Comparison of ENCODE assay signal across 1 cellular context in the genomic region with DNA sequence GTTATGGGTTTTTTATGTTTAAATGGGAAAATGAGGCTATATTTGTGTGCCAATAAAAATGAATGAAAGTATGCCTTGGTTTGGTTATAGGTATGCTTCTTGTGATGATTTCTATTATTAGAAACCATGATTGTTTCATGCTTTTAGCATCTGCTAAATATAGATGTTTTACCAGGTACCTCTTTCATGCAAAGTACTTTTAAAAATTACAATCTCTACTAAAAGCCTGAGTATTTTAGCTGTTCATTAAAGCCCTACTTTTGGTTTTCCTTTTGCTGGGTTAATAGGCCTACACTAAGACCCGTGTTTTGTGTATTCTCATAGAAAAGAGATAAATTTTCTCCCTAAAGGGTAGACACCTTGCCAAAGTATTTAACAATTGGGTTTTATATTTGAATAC.
TF ChIP-seq lines count a peak whose summit lies in the region.

No MANE protein-coding gene starts in this region.

TF ChIP-seq in WTC11, 78 proteins besides CTCF, POLR2A, EP300 and RAD21 (continued from another document):
- TF ChIP-seq, protein P1, sequence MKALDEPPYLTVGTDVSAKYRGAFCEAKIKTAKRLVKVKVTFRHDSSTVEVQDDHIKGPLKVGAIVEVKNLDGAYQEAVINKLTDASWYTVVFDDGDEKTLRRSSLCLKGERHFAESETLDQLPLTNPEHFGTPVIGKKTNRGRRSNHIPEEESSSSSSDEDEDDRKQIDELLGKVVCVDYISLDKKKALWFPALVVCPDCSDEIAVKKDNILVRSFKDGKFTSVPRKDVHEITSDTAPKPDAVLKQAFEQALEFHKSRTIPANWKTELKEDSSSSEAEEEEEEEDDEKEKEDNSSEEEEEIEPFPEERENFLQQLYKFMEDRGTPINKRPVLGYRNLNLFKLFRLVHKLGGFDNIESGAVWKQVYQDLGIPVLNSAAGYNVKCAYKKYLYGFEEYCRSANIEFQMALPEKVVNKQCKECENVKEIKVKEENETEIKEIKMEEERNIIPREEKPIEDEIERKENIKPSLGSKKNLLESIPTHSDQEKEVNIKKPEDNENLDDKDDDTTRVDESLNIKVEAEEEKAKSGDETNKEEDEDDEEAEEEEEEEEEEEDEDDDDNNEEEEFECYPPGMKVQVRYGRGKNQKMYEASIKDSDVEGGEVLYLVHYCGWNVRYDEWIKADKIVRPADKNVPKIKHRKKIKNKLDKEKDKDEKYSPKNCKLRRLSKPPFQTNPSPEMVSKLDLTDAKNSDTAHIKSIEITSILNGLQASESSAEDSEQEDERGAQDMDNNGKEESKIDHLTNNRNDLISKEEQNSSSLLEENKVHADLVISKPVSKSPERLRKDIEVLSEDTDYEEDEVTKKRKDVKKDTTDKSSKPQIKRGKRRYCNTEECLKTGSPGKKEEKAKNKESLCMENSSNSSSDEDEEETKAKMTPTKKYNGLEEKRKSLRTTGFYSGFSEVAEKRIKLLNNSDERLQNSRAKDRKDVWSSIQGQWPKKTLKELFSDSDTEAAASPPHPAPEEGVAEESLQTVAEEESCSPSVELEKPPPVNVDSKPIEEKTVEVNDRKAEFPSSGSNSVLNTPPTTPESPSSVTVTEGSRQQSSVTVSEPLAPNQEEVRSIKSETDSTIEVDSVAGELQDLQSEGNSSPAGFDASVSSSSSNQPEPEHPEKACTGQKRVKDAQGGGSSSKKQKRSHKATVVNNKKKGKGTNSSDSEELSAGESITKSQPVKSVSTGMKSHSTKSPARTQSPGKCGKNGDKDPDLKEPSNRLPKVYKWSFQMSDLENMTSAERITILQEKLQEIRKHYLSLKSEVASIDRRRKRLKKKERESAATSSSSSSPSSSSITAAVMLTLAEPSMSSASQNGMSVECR (CRISPR knock-in tag; IDR thresholded peaks at IDR 0.05; ENCODE audit: borderline replicate concordance): no peak
- TF ChIP-seq ATF3 (CRISPR knock-in tag; conservative IDR thresholded peaks at IDR 0.05) (no peak), EMX1 (CRISPR knock-in tag; IDR thresholded peaks at IDR 0.05) (no peak), HMGA2 (CRISPR knock-in tag; IDR thresholded peaks at IDR 0.05) (no peak), ATF1 (CRISPR knock-in tag; IDR thresholded peaks at IDR 0.05) (no peak), ZNF671 (CRISPR knock-in tag; IDR thresholded peaks at IDR 0.05) (no peak), AR (CRISPR knock-in tag; IDR thresholded peaks at IDR 0.05) (no peak), ZNF219 (CRISPR knock-in tag; IDR thresholded peaks at IDR 0.05; ENCODE audit: borderline replicate concordance) (no peak), NFE2L1 (CRISPR knock-in tag; IDR thresholded peaks at IDR 0.05) (no peak), NR3C1 (CRISPR knock-in tag; conservative IDR thresholded peaks at IDR 0.05; ENCODE audit: low read depth) (no peak)
- TF ChIP-seq, protein P2, sequence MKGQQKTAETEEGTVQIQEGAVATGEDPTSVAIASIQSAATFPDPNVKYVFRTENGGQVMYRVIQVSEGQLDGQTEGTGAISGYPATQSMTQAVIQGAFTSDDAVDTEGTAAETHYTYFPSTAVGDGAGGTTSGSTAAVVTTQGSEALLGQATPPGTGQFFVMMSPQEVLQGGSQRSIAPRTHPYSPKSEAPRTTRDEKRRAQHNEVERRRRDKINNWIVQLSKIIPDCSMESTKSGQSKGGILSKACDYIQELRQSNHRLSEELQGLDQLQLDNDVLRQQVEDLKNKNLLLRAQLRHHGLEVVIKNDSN (CRISPR knock-in tag; IDR thresholded peaks at IDR 0.05): no peak
